Comparison of ENCODE assay signal across 22 cellular contexts in the genomic region with DNA sequence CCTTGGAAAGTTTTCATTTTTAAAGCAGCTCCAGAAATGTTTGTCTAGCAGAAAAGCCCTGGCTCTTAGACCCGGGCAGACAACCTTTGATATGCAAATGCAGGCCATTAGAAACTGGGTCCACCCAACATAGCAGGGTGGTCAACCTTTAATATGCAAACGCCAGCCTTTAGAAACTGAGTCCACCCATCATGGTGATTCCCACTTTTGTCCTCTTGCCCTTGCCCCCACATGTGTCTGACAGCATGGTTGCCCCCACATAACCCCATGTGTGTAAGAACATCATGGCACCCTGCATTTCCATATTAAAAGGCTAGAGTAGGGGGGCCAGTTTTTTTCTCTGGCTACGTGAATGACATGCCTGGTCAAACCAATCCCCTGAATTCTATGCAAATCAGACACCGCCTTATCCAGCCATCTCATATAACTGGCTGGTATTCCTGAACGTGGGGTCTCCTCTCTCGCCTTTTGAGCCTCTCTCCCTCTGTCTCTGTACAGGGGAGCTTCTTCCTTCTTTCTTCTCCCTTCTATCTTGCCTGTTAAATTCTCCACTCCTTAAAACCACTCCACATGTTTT.
"Had no signal": no experiment of that assay in that cellular context is flagged by ENCODE, and none has a peak within 500 bp of the region (broad histone marks: within the 10 kb centered on the region; RNA-seq: fewer than 3 reads in every experiment).

No MANE protein-coding gene starts in this region.

- H3K9me3 ChIP-seq: left lung, sigmoid colon, stomach, suprapubic skin, tibial nerve had no signal

- H3K4me3 ChIP-seq: left lung, lung, sigmoid colon, smooth muscle cell, stomach, suprapubic skin, tibial nerve had no signal

- H3K27ac ChIP-seq: foreskin keratinocyte, left lung, sigmoid colon, stomach, suprapubic skin, tibial nerve, WERI-Rb-1 had no signal

- DNase-seq: activated CD4-positive, alpha-beta T cell treated with anti-CD3 and anti-CD28 coated beads for 1 hour; activated CD4-positive, alpha-beta T cell treated with anti-CD3 and anti-CD28 coated beads, Interleukin-2, amount 50 U/mL, for 1 hour; activated T-cell treated with anti-CD3 and anti-CD28 coated beads, Interleukin-2, amount 50 U/mL, for 1 hour; aorta; effector CD4-positive, alpha-beta T cell; erythroblast; foreskin keratinocyte; kidney glomerular epithelial cell; left lung; naive thymus-derived CD8-positive, alpha-beta T cell; retina; sigmoid colon; stimulated activated CD4-positive, alpha-beta T cell treated with anti-CD3 and anti-CD28 coated beads, Interleukin-15, amount 100 ng/mL, for 24 hours; stomach; WERI-Rb-1 had no signal

- ATAC-seq: activated naive CD4-positive, alpha-beta T cell treated with anti-CD3 and anti-CD28 coated beads, Interleukin-2, amount 50 U/mL, for 72 hours; left lung; naive thymus-derived CD8-positive, alpha-beta T cell; stimulated activated memory B cell treated with anti-CD40 and anti-IgM and Interleukin-4, amounts not matched to agents 10 μg/mL and 1 μg/mL and 100 μg/mL, for 72 hours had no signal

- H3K27me3 ChIP-seq: foreskin keratinocyte, left lung, sigmoid colon, stomach, suprapubic skin, tibial nerve had no signal

- FAIRE-seq: TTC549 had no signal

- H3K4me2 ChIP-seq: smooth muscle cell had no signal

- H3K36me3 ChIP-seq: left lung, sigmoid colon, stomach, suprapubic skin, tibial nerve, WERI-Rb-1 had no signal

- H3K4me1 ChIP-seq: left lung, sigmoid colon, stomach, suprapubic skin, tibial nerve had no signal
